In the genomic region with DNA sequence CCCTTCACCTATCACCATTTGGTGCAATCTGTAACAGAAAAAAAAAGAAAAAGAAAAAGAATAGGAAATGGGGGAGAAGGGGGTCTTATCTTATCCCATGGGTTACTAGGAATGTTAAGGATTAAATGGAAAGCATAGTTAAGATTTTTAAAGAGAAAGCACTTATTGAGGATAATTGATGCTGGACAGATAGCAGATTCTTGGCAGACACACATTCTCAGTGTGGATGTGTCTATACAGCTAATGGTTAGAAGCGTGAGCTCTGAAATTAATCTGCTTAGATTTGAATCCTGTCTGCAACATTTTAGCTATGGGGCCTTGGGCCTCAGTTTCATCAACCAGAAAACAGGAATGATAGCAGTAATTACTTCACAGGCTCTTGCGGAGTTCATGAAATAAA, we compare ENCODE assay signal across 1 cellular context.
TF ChIP-seq lines count a peak whose summit lies in the region.

No MANE protein-coding gene starts in this region.

TF ChIP-seq in GM23338, 12 proteins besides CTCF, POLR2A, EP300 and RAD21 (continued from another document):
- TF ChIP-seq, protein P1, sequence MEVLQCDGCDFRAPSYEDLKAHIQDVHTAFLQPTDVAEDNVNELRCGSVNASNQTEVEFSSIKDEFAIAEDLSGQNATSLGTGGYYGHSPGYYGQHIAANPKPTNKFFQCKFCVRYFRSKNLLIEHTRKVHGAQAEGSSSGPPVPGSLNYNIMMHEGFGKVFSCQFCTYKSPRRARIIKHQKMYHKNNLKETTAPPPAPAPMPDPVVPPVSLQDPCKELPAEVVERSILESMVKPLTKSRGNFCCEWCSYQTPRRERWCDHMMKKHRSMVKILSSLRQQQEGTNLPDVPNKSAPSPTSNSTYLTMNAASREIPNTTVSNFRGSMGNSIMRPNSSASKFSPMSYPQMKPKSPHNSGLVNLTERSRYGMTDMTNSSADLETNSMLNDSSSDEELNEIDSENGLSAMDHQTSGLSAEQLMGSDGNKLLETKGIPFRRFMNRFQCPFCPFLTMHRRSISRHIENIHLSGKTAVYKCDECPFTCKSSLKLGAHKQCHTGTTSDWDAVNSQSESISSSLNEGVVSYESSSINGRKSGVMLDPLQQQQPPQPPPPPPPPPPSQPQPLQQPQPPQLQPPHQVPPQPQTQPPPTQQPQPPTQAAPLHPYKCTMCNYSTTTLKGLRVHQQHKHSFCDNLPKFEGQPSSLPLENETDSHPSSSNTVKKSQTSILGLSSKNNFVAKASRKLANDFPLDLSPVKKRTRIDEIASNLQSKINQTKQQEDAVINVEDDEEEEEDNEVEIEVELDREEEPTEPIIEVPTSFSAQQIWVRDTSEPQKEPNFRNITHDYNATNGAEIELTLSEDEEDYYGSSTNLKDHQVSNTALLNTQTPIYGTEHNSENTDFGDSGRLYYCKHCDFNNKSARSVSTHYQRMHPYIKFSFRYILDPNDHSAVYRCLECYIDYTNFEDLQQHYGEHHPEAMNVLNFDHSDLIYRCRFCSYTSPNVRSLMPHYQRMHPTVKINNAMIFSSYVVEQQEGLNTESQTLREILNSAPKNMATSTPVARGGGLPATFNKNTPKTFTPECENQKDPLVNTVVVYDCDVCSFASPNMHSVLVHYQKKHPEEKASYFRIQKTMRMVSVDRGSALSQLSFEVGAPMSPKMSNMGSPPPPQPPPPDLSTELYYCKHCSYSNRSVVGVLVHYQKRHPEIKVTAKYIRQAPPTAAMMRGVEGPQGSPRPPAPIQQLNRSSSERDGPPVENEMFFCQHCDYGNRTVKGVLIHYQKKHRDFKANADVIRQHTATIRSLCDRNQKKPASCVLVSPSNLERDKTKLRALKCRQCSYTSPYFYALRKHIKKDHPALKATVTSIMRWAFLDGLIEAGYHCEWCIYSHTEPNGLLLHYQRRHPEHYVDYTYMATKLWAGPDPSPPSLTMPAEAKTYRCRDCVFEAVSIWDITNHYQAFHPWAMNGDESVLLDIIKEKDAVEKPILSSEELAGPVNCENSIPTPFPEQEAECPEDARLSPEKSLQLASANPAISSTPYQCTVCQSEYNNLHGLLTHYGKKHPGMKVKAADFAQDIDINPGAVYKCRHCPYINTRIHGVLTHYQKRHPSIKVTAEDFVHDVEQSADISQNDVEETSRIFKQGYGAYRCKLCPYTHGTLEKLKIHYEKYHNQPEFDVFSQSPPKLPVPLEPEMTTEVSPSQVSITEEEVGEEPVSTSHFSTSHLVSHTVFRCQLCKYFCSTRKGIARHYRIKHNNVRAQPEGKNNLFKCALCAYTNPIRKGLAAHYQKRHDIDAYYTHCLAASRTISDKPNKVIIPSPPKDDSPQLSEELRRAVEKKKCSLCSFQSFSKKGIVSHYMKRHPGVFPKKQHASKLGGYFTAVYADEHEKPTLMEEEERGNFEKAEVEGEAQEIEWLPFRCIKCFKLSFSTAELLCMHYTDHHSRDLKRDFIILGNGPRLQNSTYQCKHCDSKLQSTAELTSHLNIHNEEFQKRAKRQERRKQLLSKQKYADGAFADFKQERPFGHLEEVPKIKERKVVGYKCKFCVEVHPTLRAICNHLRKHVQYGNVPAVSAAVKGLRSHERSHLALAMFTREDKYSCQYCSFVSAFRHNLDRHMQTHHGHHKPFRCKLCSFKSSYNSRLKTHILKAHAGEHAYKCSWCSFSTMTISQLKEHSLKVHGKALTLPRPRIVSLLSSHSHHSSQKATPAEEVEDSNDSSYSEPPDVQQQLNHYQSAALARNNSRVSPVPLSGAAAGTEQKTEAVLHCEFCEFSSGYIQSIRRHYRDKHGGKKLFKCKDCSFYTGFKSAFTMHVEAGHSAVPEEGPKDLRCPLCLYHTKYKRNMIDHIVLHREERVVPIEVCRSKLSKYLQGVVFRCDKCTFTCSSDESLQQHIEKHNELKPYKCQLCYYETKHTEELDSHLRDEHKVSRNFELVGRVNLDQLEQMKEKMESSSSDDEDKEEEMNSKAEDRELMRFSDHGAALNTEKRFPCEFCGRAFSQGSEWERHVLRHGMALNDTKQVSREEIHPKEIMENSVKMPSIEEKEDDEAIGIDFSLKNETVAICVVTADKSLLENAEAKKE (CRISPR knock-in tag; IDR thresholded peaks at IDR 0.05) = no peak
- TF ChIP-seq EZH2phosphoT487 (IDR thresholded peaks at IDR 0.05; ENCODE audit: unreplicated experiment) (no peak), ZNF331 (CRISPR knock-in tag; IDR thresholded peaks at IDR 0.05; ENCODE audit: low read depth) (no peak)
- TF ChIP-seq, protein P2, sequence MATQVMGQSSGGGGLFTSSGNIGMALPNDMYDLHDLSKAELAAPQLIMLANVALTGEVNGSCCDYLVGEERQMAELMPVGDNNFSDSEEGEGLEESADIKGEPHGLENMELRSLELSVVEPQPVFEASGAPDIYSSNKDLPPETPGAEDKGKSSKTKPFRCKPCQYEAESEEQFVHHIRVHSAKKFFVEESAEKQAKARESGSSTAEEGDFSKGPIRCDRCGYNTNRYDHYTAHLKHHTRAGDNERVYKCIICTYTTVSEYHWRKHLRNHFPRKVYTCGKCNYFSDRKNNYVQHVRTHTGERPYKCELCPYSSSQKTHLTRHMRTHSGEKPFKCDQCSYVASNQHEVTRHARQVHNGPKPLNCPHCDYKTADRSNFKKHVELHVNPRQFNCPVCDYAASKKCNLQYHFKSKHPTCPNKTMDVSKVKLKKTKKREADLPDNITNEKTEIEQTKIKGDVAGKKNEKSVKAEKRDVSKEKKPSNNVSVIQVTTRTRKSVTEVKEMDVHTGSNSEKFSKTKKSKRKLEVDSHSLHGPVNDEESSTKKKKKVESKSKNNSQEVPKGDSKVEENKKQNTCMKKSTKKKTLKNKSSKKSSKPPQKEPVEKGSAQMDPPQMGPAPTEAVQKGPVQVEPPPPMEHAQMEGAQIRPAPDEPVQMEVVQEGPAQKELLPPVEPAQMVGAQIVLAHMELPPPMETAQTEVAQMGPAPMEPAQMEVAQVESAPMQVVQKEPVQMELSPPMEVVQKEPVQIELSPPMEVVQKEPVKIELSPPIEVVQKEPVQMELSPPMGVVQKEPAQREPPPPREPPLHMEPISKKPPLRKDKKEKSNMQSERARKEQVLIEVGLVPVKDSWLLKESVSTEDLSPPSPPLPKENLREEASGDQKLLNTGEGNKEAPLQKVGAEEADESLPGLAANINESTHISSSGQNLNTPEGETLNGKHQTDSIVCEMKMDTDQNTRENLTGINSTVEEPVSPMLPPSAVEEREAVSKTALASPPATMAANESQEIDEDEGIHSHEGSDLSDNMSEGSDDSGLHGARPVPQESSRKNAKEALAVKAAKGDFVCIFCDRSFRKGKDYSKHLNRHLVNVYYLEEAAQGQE (IDR thresholded peaks at IDR 0.05; ENCODE audit: unreplicated experiment) = no peak
- TF ChIP-seq, protein P3, sequence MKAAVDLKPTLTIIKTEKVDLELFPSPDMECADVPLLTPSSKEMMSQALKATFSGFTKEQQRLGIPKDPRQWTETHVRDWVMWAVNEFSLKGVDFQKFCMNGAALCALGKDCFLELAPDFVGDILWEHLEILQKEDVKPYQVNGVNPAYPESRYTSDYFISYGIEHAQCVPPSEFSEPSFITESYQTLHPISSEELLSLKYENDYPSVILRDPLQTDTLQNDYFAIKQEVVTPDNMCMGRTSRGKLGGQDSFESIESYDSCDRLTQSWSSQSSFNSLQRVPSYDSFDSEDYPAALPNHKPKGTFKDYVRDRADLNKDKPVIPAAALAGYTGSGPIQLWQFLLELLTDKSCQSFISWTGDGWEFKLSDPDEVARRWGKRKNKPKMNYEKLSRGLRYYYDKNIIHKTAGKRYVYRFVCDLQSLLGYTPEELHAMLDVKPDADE (IDR thresholded peaks at IDR 0.05) = no peak
